2 cellular contexts compared by ENCODE assay signal in genomic region chr2:129606496-129607270, GRCh38.
TF ChIP-seq lines count a peak whose summit lies in the region.

No MANE protein-coding gene starts in this region.

TF ChIP-seq in SK-N-SH, 30 proteins besides CTCF, POLR2A, EP300 and RAD21 (continued from another document):
- TF ChIP-seq NRF1 (IDR thresholded peaks at IDR 0.05; ENCODE audit: low read depth, low read length) = no peak
- no peak for TF ChIP-seq MAX (IDR thresholded peaks at IDR 0.05; ENCODE audit: low read depth)
- TF ChIP-seq TCF12 (IDR thresholded peaks at IDR 0.05) = no peak
- no peak for TF ChIP-seq FOXJ3 (CRISPR knock-in tag; IDR thresholded peaks at IDR 0.05)
- TF ChIP-seq JUND (IDR thresholded peaks at IDR 0.05) = no peak
- no peak for TF ChIP-seq ZBTB33 (IDR thresholded peaks at IDR 0.05; ENCODE audit: borderline replicate concordance, low read depth)

TF ChIP-seq in SK-N-SH treated with all-trans-retinoic acid at 6 μM for 48 hours, 23 proteins besides CTCF, POLR2A, EP300 and RAD21 (continued from another document):
- TF ChIP-seq ISL1 (CRISPR knock-in tag; IDR thresholded peaks at IDR 0.05) = no peak
- no peak for TF ChIP-seq SNAI2 (CRISPR knock-in tag; IDR thresholded peaks at IDR 0.05)
- no peak for TF ChIP-seq ARNTL (CRISPR knock-in tag; IDR thresholded peaks at IDR 0.05; ENCODE audit: borderline replicate concordance, low read depth)
- no peak for TF ChIP-seq POU6F1 (CRISPR knock-in tag; IDR thresholded peaks at IDR 0.05; ENCODE audit: borderline replicate concordance, low read depth)
